Comparison of ENCODE assay signal across 3 cellular contexts in the genomic region with DNA sequence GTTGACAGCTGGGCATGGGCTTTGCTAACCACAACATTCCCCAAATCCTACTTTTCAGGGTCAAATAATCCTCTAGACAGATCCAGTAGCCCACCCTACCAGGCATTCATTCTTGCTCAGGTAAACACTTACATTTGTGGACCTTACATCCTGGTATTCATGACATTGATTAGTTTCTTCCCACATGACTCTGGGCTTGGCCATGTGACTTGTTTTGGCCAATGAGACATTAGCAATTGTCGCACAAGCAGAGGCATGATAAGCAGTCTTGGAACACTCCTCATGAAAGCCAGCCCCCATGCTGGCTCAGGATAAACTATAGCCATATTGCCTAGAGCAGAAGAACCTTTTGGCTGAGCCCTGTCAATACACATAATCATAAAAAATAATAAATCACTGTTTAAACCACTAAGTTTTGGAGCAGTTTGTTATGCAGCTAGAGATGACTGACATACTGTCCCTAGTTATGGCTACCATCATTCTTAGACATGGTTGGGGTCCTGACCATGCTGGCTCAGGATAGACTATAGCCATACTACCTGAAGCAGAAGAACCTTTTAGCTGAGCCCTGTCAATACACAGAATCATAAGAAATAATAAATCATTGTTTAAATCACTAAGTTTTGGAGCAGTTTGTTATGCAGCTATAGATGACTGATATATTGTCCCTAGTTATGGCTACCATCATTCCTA.
TF ChIP-seq lines count a peak whose summit lies in the region.

No MANE protein-coding gene starts in this region.

TF ChIP-seq in HepG2, 621 proteins besides CTCF, POLR2A, EP300 and RAD21:
- TF ChIP-seq TBP (CRISPR knock-in tag; IDR thresholded peaks at IDR 0.05): no peak
- TF ChIP-seq ZNF225 (CRISPR knock-in tag; IDR thresholded peaks at IDR 0.05): no peak
- peak; percentile 94 for TF ChIP-seq ZNF331 (CRISPR knock-in tag; IDR thresholded peaks at IDR 0.05)
- TF ChIP-seq, protein P1, sequence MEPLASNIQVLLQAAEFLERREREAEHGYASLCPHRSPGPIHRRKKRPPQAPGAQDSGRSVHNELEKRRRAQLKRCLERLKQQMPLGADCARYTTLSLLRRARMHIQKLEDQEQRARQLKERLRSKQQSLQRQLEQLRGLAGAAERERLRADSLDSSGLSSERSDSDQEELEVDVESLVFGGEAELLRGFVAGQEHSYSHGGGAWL (CRISPR knock-in tag; IDR thresholded peaks at IDR 0.05): no peak
- TF ChIP-seq, protein P2, sequence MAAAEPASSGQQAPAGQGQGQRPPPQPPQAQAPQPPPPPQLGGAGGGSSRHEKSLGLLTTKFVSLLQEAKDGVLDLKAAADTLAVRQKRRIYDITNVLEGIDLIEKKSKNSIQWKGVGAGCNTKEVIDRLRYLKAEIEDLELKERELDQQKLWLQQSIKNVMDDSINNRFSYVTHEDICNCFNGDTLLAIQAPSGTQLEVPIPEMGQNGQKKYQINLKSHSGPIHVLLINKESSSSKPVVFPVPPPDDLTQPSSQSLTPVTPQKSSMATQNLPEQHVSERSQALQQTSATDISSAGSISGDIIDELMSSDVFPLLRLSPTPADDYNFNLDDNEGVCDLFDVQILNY (CRISPR knock-in tag; conservative IDR thresholded peaks at IDR 0.05): no peak

TF ChIP-seq in GM23338, 12 proteins besides CTCF, POLR2A, EP300 and RAD21:
- TF ChIP-seq ZNF331 (CRISPR knock-in tag; IDR thresholded peaks at IDR 0.05; ENCODE audit: low read depth) (peak; percentile 66; the same call in 1 of the 2 replicates), CREB1 (CRISPR knock-in tag; IDR thresholded peaks at IDR 0.05; ENCODE audit: low read depth) (no peak), NANOG (IDR thresholded peaks at IDR 0.05; ENCODE audit: borderline replicate concordance) (no peak)

TF ChIP-seq in K562, 482 proteins besides CTCF, POLR2A, EP300 and RAD21:
- TF ChIP-seq BACH1 (tag; IDR thresholded peaks at IDR 0.05) (no peak), CXXC5 (CRISPR knock-in tag; IDR thresholded peaks at IDR 0.05) (no peak), RAD51 (IDR thresholded peaks at IDR 0.05; ENCODE audit: borderline replicate concordance, low read depth) (peak; percentile 60; the same call in 1 of the 2 replicates)
- TF ChIP-seq, protein P3, sequence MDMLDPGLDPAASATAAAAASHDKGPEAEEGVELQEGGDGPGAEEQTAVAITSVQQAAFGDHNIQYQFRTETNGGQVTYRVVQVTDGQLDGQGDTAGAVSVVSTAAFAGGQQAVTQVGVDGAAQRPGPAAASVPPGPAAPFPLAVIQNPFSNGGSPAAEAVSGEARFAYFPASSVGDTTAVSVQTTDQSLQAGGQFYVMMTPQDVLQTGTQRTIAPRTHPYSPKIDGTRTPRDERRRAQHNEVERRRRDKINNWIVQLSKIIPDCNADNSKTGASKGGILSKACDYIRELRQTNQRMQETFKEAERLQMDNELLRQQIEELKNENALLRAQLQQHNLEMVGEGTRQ (CRISPR knock-in tag; IDR thresholded peaks at IDR 0.05): peak; percentile 77
- TF ChIP-seq, protein P4, sequence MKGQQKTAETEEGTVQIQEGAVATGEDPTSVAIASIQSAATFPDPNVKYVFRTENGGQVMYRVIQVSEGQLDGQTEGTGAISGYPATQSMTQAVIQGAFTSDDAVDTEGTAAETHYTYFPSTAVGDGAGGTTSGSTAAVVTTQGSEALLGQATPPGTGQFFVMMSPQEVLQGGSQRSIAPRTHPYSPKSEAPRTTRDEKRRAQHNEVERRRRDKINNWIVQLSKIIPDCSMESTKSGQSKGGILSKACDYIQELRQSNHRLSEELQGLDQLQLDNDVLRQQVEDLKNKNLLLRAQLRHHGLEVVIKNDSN (CRISPR knock-in tag; IDR thresholded peaks at IDR 0.05): peak; percentile 42; the same call in 1 of the 2 replicates
